8 cellular contexts compared by ENCODE assay signal in the genomic region with DNA sequence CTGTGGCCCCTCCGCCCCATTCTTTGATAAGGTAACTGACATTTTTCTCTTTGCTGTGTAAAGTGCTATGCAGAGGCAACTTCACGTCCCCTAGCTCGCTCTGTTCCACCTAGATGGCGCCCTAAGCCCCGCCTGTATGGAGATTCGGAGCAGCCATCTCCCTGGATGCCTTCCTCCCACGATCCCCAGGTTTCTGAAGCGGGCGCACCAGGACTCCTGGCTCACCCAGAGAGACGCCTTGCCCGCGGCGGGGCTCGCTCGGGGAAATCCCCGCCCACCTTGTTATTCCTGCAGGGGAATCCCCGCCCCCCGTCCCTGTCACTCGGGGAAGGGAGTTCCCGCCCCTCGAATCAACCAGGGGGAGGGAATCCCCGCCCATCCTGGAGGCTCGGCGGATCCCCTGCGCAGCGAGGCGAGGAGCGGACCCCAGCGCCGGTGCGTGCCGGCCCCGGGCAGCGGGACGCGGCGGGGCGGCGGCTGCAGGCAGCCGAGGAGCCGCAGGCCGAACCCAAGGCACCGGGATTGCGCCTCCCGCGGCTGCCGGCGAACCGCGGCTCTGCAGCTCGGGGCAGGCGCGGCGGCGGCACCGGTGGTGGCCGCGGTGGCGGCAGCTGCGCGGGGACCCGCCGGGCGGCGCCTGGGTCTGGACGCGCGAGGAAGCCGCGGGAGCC. TPM values are rescaled to one million over a fixed set of nuclear protein-coding genes. Genes with fewer than 3 reads are reported as not detected.
DNase-seq lines count a peak whose midpoint lies in the region; ATAC-seq, FAIRE-seq and TF ChIP-seq lines count a peak whose summit lies in the region.

A gene (plus strand): TSS at position 384 of the 671 bp plus-strand sequence.

- H4K20me1 ChIP-seq in neural cell (ENCODE audit: insufficient read depth) = no peaks in the 10 kb centered on the region

- no peaks in the 10 kb centered on the region for H3K36me3 ChIP-seq in neural cell (ENCODE audit: insufficient read depth, low read length)
- H3K36me3 ChIP-seq in stomach = no peaks in the 10 kb centered on the region

- H3K9me2 ChIP-seq in neural cell (ENCODE audit: insufficient read depth, low read length) = no peaks in the 10 kb centered on the region

- peaks cover 20% of the 10 kb centered on the region for H3K27me3 ChIP-seq in neural cell (ENCODE audit: insufficient read depth, low read depth, low read length)
- peaks cover 0 to 28% (median 10%) of the 10 kb centered on the region in 3 donors for H3K27me3 ChIP-seq in stomach

- H3K9ac ChIP-seq in neural cell (ENCODE audit: low read length) = peak within 1 kb of the TSS; percentile 73

- peak; percentile 47 for DNase-seq in DMS 273 treated with DMSO at 0.1 percent for 48 hours (lab: John Stamatoyannopoulos, UW)
- DNase-seq in HuH-7.5 (ENCODE audit: low spot score) = peak; percentile 55
- DNase-seq in RCC 7860 (ENCODE audit: low spot score) = peak; percentile 41
- peak; percentile 51 for DNase-seq in activated T-helper 2 cell treated with anti-CD3 and anti-CD28 coated beads, Interferon-gamma antibody, Interleukin-2, Interleukin-4, amounts not matched to agents 10 μg/mL and 5 μg/mL and 100 μg/mL, durations not matched to agents 14 hours and 24 hours and 36 hours (ENCODE audit: low spot score)
- peak; percentile 34 for DNase-seq in fibroblast of villous mesenchyme (ENCODE audit: low read depth)
- DNase-seq in stomach = peak; percentile 58

- no peak for FAIRE-seq in RCC 7860 (lab: Jason Lieb, UNC)

- H3K9me3 ChIP-seq in neural cell (ENCODE audit: low read length) = no peaks in the 10 kb centered on the region
- no peaks in the 10 kb centered on the region for H3K9me3 ChIP-seq in stomach

- no peaks in the 10 kb centered on the region for H3K9me3 Mint-ChIP-seq in activated T-helper 2 cell treated with anti-CD3 and anti-CD28 coated beads, Interferon-gamma antibody, Interleukin-2, Interleukin-4, amounts not matched to agents 10 μg/mL and 5 μg/mL and 100 μg/mL, durations not matched to agents 14 hours and 24 hours and 36 hours

- 0 to 2% (median 0%) methylated on average over 14 to 69 of the region's 70 CpGs for WGBS in stomach, 5 donors

- H3K4me3 ChIP-seq in fibroblast of villous mesenchyme (ENCODE audit: low read depth, low read length) = peak within 1 kb of the TSS; percentile 64
- H3K4me3 ChIP-seq in neural cell (ENCODE audit: low read length) = peak within 1 kb of the TSS; percentile 92
- peak within 1 kb of the TSS; percentile 60 to 87 (median 73) for H3K4me3 ChIP-seq in stomach

- H2AFZ ChIP-seq in neural cell (ENCODE audit: low read depth, low read length) = peak within 1 kb of the TSS; percentile 51

- no peaks in the 10 kb centered on the region for H3K79me2 ChIP-seq in neural cell (replicated peaks; ENCODE audit: insufficient read depth, low read length)

- peak within 1 kb of the TSS; percentile 84 for H3K4me3 Mint-ChIP-seq in activated T-helper 2 cell treated with anti-CD3 and anti-CD28 coated beads, Interferon-gamma antibody, Interleukin-2, Interleukin-4, amounts not matched to agents 10 μg/mL and 5 μg/mL and 100 μg/mL, durations not matched to agents 14 hours and 24 hours and 36 hours (ENCODE audit: low read depth)

- no peaks in the 10 kb centered on the region for H3K36me3 Mint-ChIP-seq in activated T-helper 2 cell treated with anti-CD3 and anti-CD28 coated beads, Interferon-gamma antibody, Interleukin-2, Interleukin-4, amounts not matched to agents 10 μg/mL and 5 μg/mL and 100 μg/mL, durations not matched to agents 14 hours and 24 hours and 36 hours (ENCODE audit: low read depth)

- H3K27ac ChIP-seq in neural cell (ENCODE audit: low read length) (peak within 1 kb of the TSS; percentile 52), stomach (peak within 1 kb of the TSS in 3 of 5 donors; percentile 14 to 40 (median 25))

- peak; percentile 25 for TF ChIP-seq EP300 in neural cell (conservative IDR thresholded peaks at IDR 0.05; ENCODE audit: poor library complexity, severe bottlenecking)
- no peak for TF ChIP-seq EP300 in stomach (IDR thresholded peaks at IDR 0.05)

- ATAC-seq in GM21529 (IDR thresholded peaks at IDR 0.05; ENCODE audit: unreplicated experiment) = peak; percentile 73

- peak within 1 kb of the TSS; percentile 26 for H3K27ac Mint-ChIP-seq in activated T-helper 2 cell treated with anti-CD3 and anti-CD28 coated beads, Interferon-gamma antibody, Interleukin-2, Interleukin-4, amounts not matched to agents 10 μg/mL and 5 μg/mL and 100 μg/mL, durations not matched to agents 14 hours and 24 hours and 36 hours

- no peak for TF ChIP-seq POLR2A in stomach (IDR thresholded peaks at IDR 0.05)

- H3K27me3 Mint-ChIP-seq in activated T-helper 2 cell treated with anti-CD3 and anti-CD28 coated beads, Interferon-gamma antibody, Interleukin-2, Interleukin-4, amounts not matched to agents 10 μg/mL and 5 μg/mL and 100 μg/mL, durations not matched to agents 14 hours and 24 hours and 36 hours (ENCODE audit: low read depth) = peaks cover 23% of the 10 kb centered on the region

- H3F3A ChIP-seq in neural cell (ENCODE audit: insufficient read depth, low read length, poor library complexity, severe bottlenecking) = no peaks in the 10 kb centered on the region

- peak within 1 kb of the TSS; percentile 82 for H3K4me2 ChIP-seq in neural cell (ENCODE audit: low read length)

- peak; percentile 36 for TF ChIP-seq CTCF in fibroblast of villous mesenchyme (IDR thresholded peaks at IDR 0.05; ENCODE audit: insufficient read depth, low read depth, low read length)
- peak; percentile 81 for TF ChIP-seq CTCF in neural cell (IDR thresholded peaks at IDR 0.05; ENCODE audit: poor library complexity, severe bottlenecking)
- TF ChIP-seq CTCF in stomach (IDR thresholded peaks at IDR 0.05) = peak in 1 of 7 experiments; percentile 37

- peak; percentile 52 for TF ChIP-seq RAD21 in neural cell (conservative IDR thresholded peaks at IDR 0.05)

- H3K4me1 ChIP-seq in stomach = peaks cover 6 to 19% (median 16%) of the 10 kb centered on the region in 4 donors

- H3K4me1 Mint-ChIP-seq in activated T-helper 2 cell treated with anti-CD3 and anti-CD28 coated beads, Interferon-gamma antibody, Interleukin-2, Interleukin-4, amounts not matched to agents 10 μg/mL and 5 μg/mL and 100 μg/mL, durations not matched to agents 14 hours and 24 hours and 36 hours (ENCODE audit: low read depth) = peaks cover 6% of the 10 kb centered on the region

- intact Hi-C loops in activated T-helper 2 cell treated with anti-CD3 and anti-CD28 coated beads, Interferon-gamma antibody, Interleukin-2, Interleukin-4, amounts not matched to agents 10 μg/mL and 5 μg/mL and 100 μg/mL, durations not matched to agents 14 hours and 24 hours and 36 hours (cut with micrococcal nuclease) = loop anchor here (5.0 kb wide), 2 partner anchors 57 to 107 kb away; a partner anchor contains a TSS
- intact Hi-C loops in stomach (cut with DNase I; ENCODE audit: low total_unique reads) = no loop called here

TF ChIP-seq in neural cell, 6 proteins besides CTCF, POLR2A, EP300 and RAD21:
- TF ChIP-seq POLR2AphosphoS5 (IDR thresholded peaks at IDR 0.05) (peak; percentile 44), TAF1 (IDR thresholded peaks at IDR 0.05; ENCODE audit: low read depth) (peak; percentile 62), EZH2 (IDR thresholded peaks at IDR 0.05; ENCODE audit: borderline replicate concordance, insufficient read depth, low read length, poor library complexity, severe bottlenecking) (no peak), MXI1 (conservative IDR thresholded peaks at IDR 0.05; ENCODE audit: poor library complexity, severe bottlenecking) (peak; percentile 58), SMC3 (conservative IDR thresholded peaks at IDR 0.05; ENCODE audit: poor library complexity) (peak; percentile 56)
- TF ChIP-seq, protein P1, sequence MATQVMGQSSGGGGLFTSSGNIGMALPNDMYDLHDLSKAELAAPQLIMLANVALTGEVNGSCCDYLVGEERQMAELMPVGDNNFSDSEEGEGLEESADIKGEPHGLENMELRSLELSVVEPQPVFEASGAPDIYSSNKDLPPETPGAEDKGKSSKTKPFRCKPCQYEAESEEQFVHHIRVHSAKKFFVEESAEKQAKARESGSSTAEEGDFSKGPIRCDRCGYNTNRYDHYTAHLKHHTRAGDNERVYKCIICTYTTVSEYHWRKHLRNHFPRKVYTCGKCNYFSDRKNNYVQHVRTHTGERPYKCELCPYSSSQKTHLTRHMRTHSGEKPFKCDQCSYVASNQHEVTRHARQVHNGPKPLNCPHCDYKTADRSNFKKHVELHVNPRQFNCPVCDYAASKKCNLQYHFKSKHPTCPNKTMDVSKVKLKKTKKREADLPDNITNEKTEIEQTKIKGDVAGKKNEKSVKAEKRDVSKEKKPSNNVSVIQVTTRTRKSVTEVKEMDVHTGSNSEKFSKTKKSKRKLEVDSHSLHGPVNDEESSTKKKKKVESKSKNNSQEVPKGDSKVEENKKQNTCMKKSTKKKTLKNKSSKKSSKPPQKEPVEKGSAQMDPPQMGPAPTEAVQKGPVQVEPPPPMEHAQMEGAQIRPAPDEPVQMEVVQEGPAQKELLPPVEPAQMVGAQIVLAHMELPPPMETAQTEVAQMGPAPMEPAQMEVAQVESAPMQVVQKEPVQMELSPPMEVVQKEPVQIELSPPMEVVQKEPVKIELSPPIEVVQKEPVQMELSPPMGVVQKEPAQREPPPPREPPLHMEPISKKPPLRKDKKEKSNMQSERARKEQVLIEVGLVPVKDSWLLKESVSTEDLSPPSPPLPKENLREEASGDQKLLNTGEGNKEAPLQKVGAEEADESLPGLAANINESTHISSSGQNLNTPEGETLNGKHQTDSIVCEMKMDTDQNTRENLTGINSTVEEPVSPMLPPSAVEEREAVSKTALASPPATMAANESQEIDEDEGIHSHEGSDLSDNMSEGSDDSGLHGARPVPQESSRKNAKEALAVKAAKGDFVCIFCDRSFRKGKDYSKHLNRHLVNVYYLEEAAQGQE (IDR thresholded peaks at IDR 0.05; ENCODE audit: borderline replicate concordance) = peak; percentile 38

RNA-seq across cellular contexts. Expression of the gene that starts here (rescaled TPM):
- 0.05 and 0.25 TPM in 2 replicates for total RNA-seq in activated T-helper 2 cell treated with anti-CD3 and anti-CD28 coated beads, Interferon-gamma antibody, Interleukin-2, Interleukin-4, amounts not matched to agents 10 μg/mL and 5 μg/mL and 100 μg/mL, durations not matched to agents 14 hours and 24 hours and 36 hours
- total RNA-seq in fibroblast of villous mesenchyme (0.97 and 2.6 TPM in 2 replicates), stomach (10 to 100 TPM in 2 of 5 donors, 1 to 10 TPM in 2, under 1 TPM in 1; under 0.01 to 61.3 (median 8.9) TPM)
- polyA plus RNA-seq in neural cell (3.1 and 4.0 TPM in 2 replicates), stomach (1 to 10 TPM; 1.6 to 4.9 (median 2.8) TPM)
- polyA minus RNA-seq in neural cell = 6.3 and 9.7 TPM in 2 replicates

Comparison
In these comparisons a context has a peak if more than half of its experiments do, and no peak if none do; other contexts are left out.
1. Peak in every context shown above with its lines: DNase-seq, ATAC-seq, H3K4me3 ChIP-seq and H3K27ac ChIP-seq.
2. Peak in DNase-seq in activated T-helper 2 cell treated with anti-CD3 and anti-CD28 coated beads, Interferon-gamma antibody, Interleukin-2, Interleukin-4, amounts not matched to agents 10 μg/mL and 5 μg/mL and 100 μg/mL, durations not matched to agents 14 hours and 24 hours and 36 hours; RNA of the gene not detected or under 1 TPM.